ENCODE assay signal across 8 cellular contexts in genomic region chr14:92456215-92457017, GRCh38. TPM values are rescaled to one million over a fixed set of nuclear protein-coding genes. Genes with fewer than 3 reads are reported as not detected.
DNase-seq lines count a peak whose midpoint lies in the region; ATAC-seq, FAIRE-seq and TF ChIP-seq lines count a peak whose summit lies in the region.

No MANE protein-coding gene starts in this region.

- H3K4me3 Mint-ChIP-seq in activated T-helper 2 cell treated with anti-CD3 and anti-CD28 coated beads, Interferon-gamma antibody, Interleukin-2, Interleukin-4, amounts not matched to agents 10 μg/mL and 5 μg/mL and 100 μg/mL, durations not matched to agents 14 hours and 24 hours and 36 hours (ENCODE audit: low read depth) = no peak overlapping the region

- no peaks in the 10 kb centered on the region for H3K9me3 Mint-ChIP-seq in activated T-helper 2 cell treated with anti-CD3 and anti-CD28 coated beads, Interferon-gamma antibody, Interleukin-2, Interleukin-4, amounts not matched to agents 10 μg/mL and 5 μg/mL and 100 μg/mL, durations not matched to agents 14 hours and 24 hours and 36 hours

- no peak overlapping the region for H3K27ac Mint-ChIP-seq in activated T-helper 2 cell treated with anti-CD3 and anti-CD28 coated beads, Interferon-gamma antibody, Interleukin-2, Interleukin-4, amounts not matched to agents 10 μg/mL and 5 μg/mL and 100 μg/mL, durations not matched to agents 14 hours and 24 hours and 36 hours

- H3K27me3 ChIP-seq in dorsolateral prefrontal cortex = no peaks in the 10 kb centered on the region

- POLR2A ChIA-PET in HEK293T (lab: Yijun Ruan, JAX) = no interaction called here

- peak in 55 of 56 donors; percentile 30 to 71 (median 54) for TF ChIP-seq CTCF in dorsolateral prefrontal cortex (IDR thresholded peaks at IDR 0.05 in 54 of 56, conservative IDR thresholded peaks at IDR 0.05 in 2 of 56; ENCODE audit: low read depth in 1 of 56, partially characterized antibody in 56 of 56)

- H3K4me1 Mint-ChIP-seq in activated T-helper 2 cell treated with anti-CD3 and anti-CD28 coated beads, Interferon-gamma antibody, Interleukin-2, Interleukin-4, amounts not matched to agents 10 μg/mL and 5 μg/mL and 100 μg/mL, durations not matched to agents 14 hours and 24 hours and 36 hours (ENCODE audit: low read depth) = peaks cover 2% of the 10 kb centered on the region

- intact Hi-C loops in dorsolateral prefrontal cortex (cut with DNase I) = no loop called here
- intact Hi-C loops in activated T-helper 2 cell treated with anti-CD3 and anti-CD28 coated beads, Interferon-gamma antibody, Interleukin-2, Interleukin-4, amounts not matched to agents 10 μg/mL and 5 μg/mL and 100 μg/mL, durations not matched to agents 14 hours and 24 hours and 36 hours (cut with micrococcal nuclease) = no loop called here

- no peaks in the 10 kb centered on the region for H3K36me3 Mint-ChIP-seq in activated T-helper 2 cell treated with anti-CD3 and anti-CD28 coated beads, Interferon-gamma antibody, Interleukin-2, Interleukin-4, amounts not matched to agents 10 μg/mL and 5 μg/mL and 100 μg/mL, durations not matched to agents 14 hours and 24 hours and 36 hours (ENCODE audit: low read depth)

- DNase-seq in EH (ENCODE audit: low read depth) (peak; percentile 78), HEK293T (ENCODE audit: extremely low spot score) (peak; percentile 70), RCC 7860 (ENCODE audit: low spot score) (peak; percentile 4), dorsolateral prefrontal cortex (peak in 2 of 10 donors; percentile 20 to 29), medulla oblongata (ENCODE audit: extremely low spot score) (peak; percentile 69)
- no peak for DNase-seq in activated T-helper 2 cell treated with anti-CD3 and anti-CD28 coated beads, Interferon-gamma antibody, Interleukin-2, Interleukin-4, amounts not matched to agents 10 μg/mL and 5 μg/mL and 100 μg/mL, durations not matched to agents 14 hours and 24 hours and 36 hours (ENCODE audit: low spot score)

- ATAC-seq in HG03039 (IDR thresholded peaks at IDR 0.05; ENCODE audit: unreplicated experiment) (no peak), GM19455 (IDR thresholded peaks at IDR 0.05; ENCODE audit: unreplicated experiment) (no peak)

- CTCF ChIA-PET in HEK293T (lab: Yijun Ruan, JAX) = interaction anchor here (0.7 kb wide), 1 partner anchor 14 kb away, joined by 3 read pairs; no protein-coding TSS in a partner anchor

- no peak overlapping the region for H3K27ac ChIP-seq in dorsolateral prefrontal cortex

- H3K4me3 ChIP-seq in dorsolateral prefrontal cortex = no peak overlapping the region

- no peaks in the 10 kb centered on the region for H3K27me3 Mint-ChIP-seq in activated T-helper 2 cell treated with anti-CD3 and anti-CD28 coated beads, Interferon-gamma antibody, Interleukin-2, Interleukin-4, amounts not matched to agents 10 μg/mL and 5 μg/mL and 100 μg/mL, durations not matched to agents 14 hours and 24 hours and 36 hours (ENCODE audit: low read depth)

- no peak for FAIRE-seq in RCC 7860 (lab: Jason Lieb, UNC)

TF ChIP-seq in HEK293T, 16 proteins besides CTCF, POLR2A, EP300 and RAD21:
- no peak for TF ChIP-seq SP1 (IDR thresholded peaks at IDR 0.05)

RNA-seq across cellular contexts. Expression of gene RIN3, which starts 57.2 kb away (rescaled TPM):
- total RNA-seq in dorsolateral prefrontal cortex = 10 to 100 TPM in 75 of 120 experiments, 1 to 10 TPM in 45; 4.9 to 26.2 (median 11.7) TPM
- total RNA-seq in activated T-helper 2 cell treated with anti-CD3 and anti-CD28 coated beads, Interferon-gamma antibody, Interleukin-2, Interleukin-4, amounts not matched to agents 10 μg/mL and 5 μg/mL and 100 μg/mL, durations not matched to agents 14 hours and 24 hours and 36 hours = 21.1 and 22.1 TPM in 2 replicates
